12 cellular contexts compared by ENCODE assay signal in genomic region chr6:31690231-31691077, GRCh38. TPM values are rescaled to one million over a fixed set of nuclear protein-coding genes. Genes with fewer than 3 reads are reported as not detected.
DNase-seq lines count a peak whose midpoint lies in the region; ATAC-seq, FAIRE-seq and TF ChIP-seq lines count a peak whose summit lies in the region.
"Had no signal": no experiment of that assay in that cellular context is flagged by ENCODE, and none has a peak within 500 bp of the region (broad histone marks: within the 10 kb centered on the region; RNA-seq: fewer than 3 reads in every experiment).

No MANE protein-coding gene starts in this region.

- TF ChIP-seq POLR2A in H54 (IDR thresholded peaks at IDR 0.05; ENCODE audit: low read depth, low read length): no peak

- ATAC-seq in stimulated activated effector memory CD8-positive, alpha-beta T cell treated with anti-CD3 and anti-CD28 coated beads, Interleukin-12 subunit alpha, Interleukin-12 subunit beta, amount 100 ng/mL, for 72 hours: no peak
- ATAC-seq in GM19463 (IDR thresholded peaks at IDR 0.05; ENCODE audit: unreplicated experiment): no peak

- H3K9me3 Mint-ChIP-seq in activated CD4-positive, alpha-beta T cell treated with anti-CD3 and anti-CD28 coated beads, Interleukin-2, amount 10 ng/mL, durations not matched to agents 24 days and 14 days: no peaks in the 10 kb centered on the region
- no peaks in the 10 kb centered on the region for H3K9me3 Mint-ChIP-seq in stimulated activated effector memory CD8-positive, alpha-beta T cell treated with anti-CD3 and anti-CD28 coated beads, Interleukin-12 subunit alpha, Interleukin-12 subunit beta, amount 100 ng/mL, for 72 hours

- FAIRE-seq in H54 (lab: Jason Lieb, UNC): no peak
- FAIRE-seq: A549, urothelium cell line had no signal

- H3K4me1 Mint-ChIP-seq in activated CD4-positive, alpha-beta T cell treated with anti-CD3 and anti-CD28 coated beads, Interleukin-2, amount 10 ng/mL, durations not matched to agents 24 days and 14 days: peaks cover 4% of the 10 kb centered on the region
- peaks cover 8% of the 10 kb centered on the region for H3K4me1 Mint-ChIP-seq in stimulated activated effector memory CD8-positive, alpha-beta T cell treated with anti-CD3 and anti-CD28 coated beads, Interleukin-12 subunit alpha, Interleukin-12 subunit beta, amount 100 ng/mL, for 72 hours

- peak overlapping the region; percentile 3 for H3K27ac Mint-ChIP-seq in activated CD4-positive, alpha-beta T cell treated with anti-CD3 and anti-CD28 coated beads, Interleukin-2, amount 10 ng/mL, durations not matched to agents 24 days and 14 days
- peak overlapping the region; percentile 74 for H3K27ac Mint-ChIP-seq in stimulated activated effector memory CD8-positive, alpha-beta T cell treated with anti-CD3 and anti-CD28 coated beads, Interleukin-12 subunit alpha, Interleukin-12 subunit beta, amount 100 ng/mL, for 72 hours

- DNase-seq in activated CD4-positive, alpha-beta T cell treated with anti-CD3 and anti-CD28 coated beads, Interleukin-2, amount 10 ng/mL, durations not matched to agents 24 days and 14 days: no peak
- no peak for DNase-seq in activated CD4-positive, alpha-beta T cell treated with anti-CD3 and anti-CD28 coated beads, Interleukin-2, amount 50 U/mL, for 48 hours
- DNase-seq in globus pallidus (ENCODE audit: low spot score) (peak; percentile 19), H54 (ENCODE audit: insufficient read length, low spot score) (no peak)
- no peak for DNase-seq in stimulated activated effector memory CD8-positive, alpha-beta T cell treated with anti-CD3 and anti-CD28 coated beads, Interleukin-12 subunit alpha, Interleukin-12 subunit beta, amount 100 ng/mL, for 72 hours (ENCODE audit: low spot score in 2 of 2)
- DNase-seq: activated naive CD4-positive, alpha-beta T cell treated with anti-CD3 and anti-CD28 coated beads, Interleukin-2, amount 50 U/mL, for 16 hours; hippocampal formation; NCI-H1092 treated with DMSO at 0.1 percent for 48 hours had no signal

- no peaks in the 10 kb centered on the region for H3K27me3 Mint-ChIP-seq in activated CD4-positive, alpha-beta T cell treated with anti-CD3 and anti-CD28 coated beads, Interleukin-2, amount 10 ng/mL, durations not matched to agents 24 days and 14 days

- intact Hi-C loops in activated CD4-positive, alpha-beta T cell treated with anti-CD3 and anti-CD28 coated beads, Interleukin-2, amount 10 ng/mL, durations not matched to agents 24 days and 14 days (cut with micrococcal nuclease): no loop called here

- no peak overlapping the region for H3K4me3 Mint-ChIP-seq in activated CD4-positive, alpha-beta T cell treated with anti-CD3 and anti-CD28 coated beads, Interleukin-2, amount 10 ng/mL, durations not matched to agents 24 days and 14 days
- no peak overlapping the region for H3K4me3 Mint-ChIP-seq in stimulated activated effector memory CD8-positive, alpha-beta T cell treated with anti-CD3 and anti-CD28 coated beads, Interleukin-12 subunit alpha, Interleukin-12 subunit beta, amount 100 ng/mL, for 72 hours

- H3K36me3 Mint-ChIP-seq in activated CD4-positive, alpha-beta T cell treated with anti-CD3 and anti-CD28 coated beads, Interleukin-2, amount 10 ng/mL, durations not matched to agents 24 days and 14 days (ENCODE audit: low read depth): peaks cover 46% of the 10 kb centered on the region
- H3K36me3 Mint-ChIP-seq in stimulated activated effector memory CD8-positive, alpha-beta T cell treated with anti-CD3 and anti-CD28 coated beads, Interleukin-12 subunit alpha, Interleukin-12 subunit beta, amount 100 ng/mL, for 72 hours: peaks cover 87% of the 10 kb centered on the region

RNA-seq across cellular contexts. Expression of gene LY6G5C, which starts 9.6 kb away (rescaled TPM):
- 4.1 and 4.9 TPM in 2 replicates for total RNA-seq in activated CD4-positive, alpha-beta T cell treated with anti-CD3 and anti-CD28 coated beads, Interleukin-2, amount 10 ng/mL, durations not matched to agents 24 days and 14 days

RNA-seq across cellular contexts. Expression of gene ABHD16A, which starts 12.7 kb away (rescaled TPM):
- 43.1 and 44.7 TPM in 2 replicates for total RNA-seq in activated CD4-positive, alpha-beta T cell treated with anti-CD3 and anti-CD28 coated beads, Interleukin-2, amount 10 ng/mL, durations not matched to agents 24 days and 14 days

RNA-seq across cellular contexts. Expression of gene LY6G6F, which starts 16.2 kb away (rescaled TPM):
- total RNA-seq in activated CD4-positive, alpha-beta T cell treated with anti-CD3 and anti-CD28 coated beads, Interleukin-2, amount 10 ng/mL, durations not matched to agents 24 days and 14 days: not detected in 2 replicates
- total RNA-seq: osteocyte had no signal

RNA-seq across cellular contexts. Expression of gene LY6G5B, which starts 20.7 kb away (rescaled TPM):
- 32.8 and 33.5 TPM in 2 replicates for total RNA-seq in activated CD4-positive, alpha-beta T cell treated with anti-CD3 and anti-CD28 coated beads, Interleukin-2, amount 10 ng/mL, durations not matched to agents 24 days and 14 days

RNA-seq across cellular contexts. Expression of gene CSNK2B, which starts 24.6 kb away (rescaled TPM):
- total RNA-seq in activated CD4-positive, alpha-beta T cell treated with anti-CD3 and anti-CD28 coated beads, Interleukin-2, amount 10 ng/mL, durations not matched to agents 24 days and 14 days: 288 and 302 TPM in 2 replicates
